In genomic region chr1:162444903-162445302, GRCh38 we compare ENCODE assay signal across 14 cellular contexts. TPM values are rescaled to one million over a fixed set of nuclear protein-coding genes. Genes with fewer than 3 reads are reported as not detected.
DNase-seq lines count a peak whose midpoint lies in the region; ATAC-seq and TF ChIP-seq lines count a peak whose summit lies in the region.
"Had no signal": no experiment of that assay in that cellular context is flagged by ENCODE, and none has a peak within 500 bp of the region (broad histone marks: within the 10 kb centered on the region; RNA-seq: fewer than 3 reads in every experiment).

No MANE protein-coding gene starts in this region.

- H3K4me1 Mint-ChIP-seq in dendritic cell treated with granulocyte-macrophage colony-stimulating factor and Interleukin-4, amounts not matched to agents 40 ng/mL and 50 ng/mL, for 4 days (ENCODE audit: low read depth), result peaks cover 18% of the 10 kb centered on the region

- no peak overlapping the region for H3K9ac ChIP-seq in SK-N-SH
- H3K9ac ChIP-seq: BLaER1 treated with 17β-estradiol and CSF1 and Interleukin-3, amounts not matched to agents 10 nM and 100 nM had no signal

- no peak overlapping the region for H3K4me3 Mint-ChIP-seq in dendritic cell treated with granulocyte-macrophage colony-stimulating factor and Interleukin-4, amounts not matched to agents 40 ng/mL and 50 ng/mL, for 4 days
- H3K4me3 Mint-ChIP-seq: CD4-positive, alpha-beta T cell; IgD-negative memory B cell had no signal

- CTCF ChIA-PET in SK-N-SH (lab: Yijun Ruan, JAX), result no interaction called here

- no peak for TF ChIP-seq CTCF in SK-N-SH (IDR thresholded peaks at IDR 0.05)

- intact Hi-C loops in dendritic cell treated with granulocyte-macrophage colony-stimulating factor and Interleukin-4, amounts not matched to agents 40 ng/mL and 50 ng/mL, for 4 days (cut with micrococcal nuclease), result no loop called here

- ATAC-seq in SK-N-SH treated with all-trans-retinoic acid at 6 μM for 48 hours (no peak), HG03175 (IDR thresholded peaks at IDR 0.05; ENCODE audit: unreplicated experiment) (no peak)

- no peaks in the 10 kb centered on the region for H3K79me2 ChIP-seq in SK-N-SH (ENCODE audit: insufficient read depth)

- H3F3A ChIP-seq in SK-N-SH (replicated peaks; ENCODE audit: insufficient read depth), result no peaks in the 10 kb centered on the region

- H3K9me3 Mint-ChIP-seq in dendritic cell treated with granulocyte-macrophage colony-stimulating factor and Interleukin-4, amounts not matched to agents 40 ng/mL and 50 ng/mL, for 4 days, result peaks cover 8% of the 10 kb centered on the region
- H3K9me3 Mint-ChIP-seq: CD4-positive, alpha-beta T cell; IgD-negative memory B cell had no signal

- in situ Hi-C loops in KBM-7 (cut with MboI; ENCODE audit: low pct_unique_long_range_greater_than_20kb, low sequenced_read_pairs), result no loop called here

- 0 out of 2 replicates have a peak overlapping the region, but pooled peaks have one; percentile 29 for H2AFZ ChIP-seq in SK-N-SH (ENCODE audit: low read depth)

- H3K4me2 ChIP-seq in SK-N-SH, result no peak overlapping the region

- H3K27me3 Mint-ChIP-seq in dendritic cell treated with granulocyte-macrophage colony-stimulating factor and Interleukin-4, amounts not matched to agents 40 ng/mL and 50 ng/mL, for 4 days, result peaks cover 23% of the 10 kb centered on the region

- no peaks in the 10 kb centered on the region for H3K9me3 ChIP-seq in SK-N-SH
- H3K9me3 ChIP-seq: BLaER1 treated with 17β-estradiol and CSF1 and Interleukin-3, amounts not matched to agents 10 nM and 100 nM had no signal

- no peak for TF ChIP-seq RAD21 in SK-N-SH (IDR thresholded peaks at IDR 0.05; ENCODE audit: low read length)

- DNase-seq in SK-N-SH (no peak), OCI-M1 (lab: John Stamatoyannopoulos, UW) (peak; percentile 58), KBM-7 (no peak), NOMO-1 treated with DMSO at 0.1 percent for 48 hours (lab: John Stamatoyannopoulos, UW; ENCODE audit: unreplicated experiment) (no peak)
- DNase-seq: ACHN; Calu3; CD4-positive, alpha-beta T cell; DMS 273 treated with DMSO at 0.1 percent for 48 hours; HCEC 1CT had no signal

- H4K20me1 ChIP-seq in SK-N-SH (ENCODE audit: insufficient read depth), result no peaks in the 10 kb centered on the region
- H4K20me1 ChIP-seq: BLaER1 treated with 17β-estradiol and CSF1 and Interleukin-3, amounts not matched to agents 10 nM and 100 nM had no signal

- no peaks in the 10 kb centered on the region for H3K9me2 ChIP-seq in SK-N-SH

- H3K27ac Mint-ChIP-seq in dendritic cell treated with granulocyte-macrophage colony-stimulating factor and Interleukin-4, amounts not matched to agents 40 ng/mL and 50 ng/mL, for 4 days, result peak overlapping the region; percentile 12
- H3K27ac Mint-ChIP-seq: CD4-positive, alpha-beta T cell; IgD-negative memory B cell had no signal

- no peak overlapping the region for H3K4me3 ChIP-seq in SK-N-SH (ENCODE audit: low read depth in 2 of 2, low read length in 1 of 2)
- H3K4me3 ChIP-seq: BLaER1 treated with 17β-estradiol and CSF1 and Interleukin-3, amounts not matched to agents 10 nM and 100 nM had no signal

- no peaks in the 10 kb centered on the region for H3K4me1 ChIP-seq in SK-N-SH (ENCODE audit: control insufficient read depth in 1 of 2, insufficient read depth in 2 of 2, low read depth in 1 of 2, low read length in 1 of 2)

- H3K36me3 ChIP-seq in SK-N-SH (replicated peaks in 1 of 2; ENCODE audit: control insufficient read depth in 1 of 2, insufficient read depth in 2 of 2, low read length in 1 of 2), result no peaks in the 10 kb centered on the region
- H3K36me3 ChIP-seq: BLaER1 treated with 17β-estradiol and CSF1 and Interleukin-3, amounts not matched to agents 10 nM and 100 nM had no signal

- H3K27me3 ChIP-seq in SK-N-SH (ENCODE audit: insufficient read depth), result peaks cover 6% of the 10 kb centered on the region; the same call in 1 of the 2 replicates
- H3K27me3 ChIP-seq: BLaER1 treated with 17β-estradiol and CSF1 and Interleukin-3, amounts not matched to agents 10 nM and 100 nM had no signal

- no peak for TF ChIP-seq EP300 in SK-N-SH (IDR thresholded peaks at IDR 0.05; ENCODE audit: borderline replicate concordance in 1 of 2, low read depth in 1 of 2, low read length in 1 of 2)

- POLR2A ChIA-PET in SK-N-SH (lab: Yijun Ruan, JAX), result no interaction called here

- no peaks in the 10 kb centered on the region for H3K36me3 Mint-ChIP-seq in dendritic cell treated with granulocyte-macrophage colony-stimulating factor and Interleukin-4, amounts not matched to agents 40 ng/mL and 50 ng/mL, for 4 days (ENCODE audit: low read depth)
- H3K36me3 Mint-ChIP-seq: IgD-negative memory B cell had no signal

- H3K27ac ChIP-seq in SK-N-SH (ENCODE audit: low read depth in 2 of 2, low read length in 1 of 2), result no peak overlapping the region
- H3K27ac ChIP-seq: BLaER1 treated with 17β-estradiol and CSF1 and Interleukin-3, amounts not matched to agents 10 nM and 100 nM had no signal

TF ChIP-seq in SK-N-SH, 30 proteins besides CTCF, POLR2A, EP300 and RAD21 (continues in another document):
- TF ChIP-seq NFIC (IDR thresholded peaks at IDR 0.05; ENCODE audit: borderline replicate concordance), result no peak
- no peak for TF ChIP-seq RXRA (IDR thresholded peaks at IDR 0.05; ENCODE audit: borderline replicate concordance, low read depth)
- TF ChIP-seq MEF2A (IDR thresholded peaks at IDR 0.05; ENCODE audit: borderline replicate concordance, low read depth), result no peak
- no peak for TF ChIP-seq USF2 (IDR thresholded peaks at IDR 0.05; ENCODE audit: borderline replicate concordance, low read depth, low read length)
- no peak for TF ChIP-seq GATA2 (CRISPR knock-in tag; IDR thresholded peaks at IDR 0.05)
- no peak for TF ChIP-seq SMC3 (IDR thresholded peaks at IDR 0.05; ENCODE audit: low read depth, low read length)
- no peak for TF ChIP-seq FOXM1 (IDR thresholded peaks at IDR 0.05; ENCODE audit: low read depth)
- no peak for TF ChIP-seq ZBTB33 (IDR thresholded peaks at IDR 0.05; ENCODE audit: borderline replicate concordance, low read depth)

TF ChIP-seq in SK-N-SH treated with all-trans-retinoic acid at 6 μM for 48 hours, 23 proteins besides CTCF, POLR2A, EP300 and RAD21:
- TF ChIP-seq ZC3H10 (CRISPR knock-in tag; IDR thresholded peaks at IDR 0.05) (no peak), ARNTL (CRISPR knock-in tag; IDR thresholded peaks at IDR 0.05; ENCODE audit: borderline replicate concordance, low read depth) (no peak), ZNF70 (CRISPR knock-in tag; IDR thresholded peaks at IDR 0.05) (no peak), CSDC2 (CRISPR knock-in tag; IDR thresholded peaks at IDR 0.05) (no peak), OSR1 (CRISPR knock-in tag; IDR thresholded peaks at IDR 0.05) (no peak), GLIS3 (CRISPR knock-in tag; IDR thresholded peaks at IDR 0.05) (no peak), ISL1 (CRISPR knock-in tag; IDR thresholded peaks at IDR 0.05) (no peak), PPARA (CRISPR knock-in tag; IDR thresholded peaks at IDR 0.05; ENCODE audit: borderline replicate concordance) (no peak), BACH2 (CRISPR knock-in tag; IDR thresholded peaks at IDR 0.05; ENCODE audit: borderline replicate concordance) (no peak), ZNF8 (CRISPR knock-in tag; IDR thresholded peaks at IDR 0.05) (no peak), ZFP30 (CRISPR knock-in tag; IDR thresholded peaks at IDR 0.05) (no peak), SNAI2 (CRISPR knock-in tag; IDR thresholded peaks at IDR 0.05) (no peak), POU6F1 (CRISPR knock-in tag; IDR thresholded peaks at IDR 0.05; ENCODE audit: borderline replicate concordance, low read depth) (no peak), TSHZ2 (CRISPR knock-in tag; IDR thresholded peaks at IDR 0.05) (no peak), ZFP3 (CRISPR knock-in tag; IDR thresholded peaks at IDR 0.05) (no peak)

RNA-seq across cellular contexts. Expression of gene SH2D1B, which starts 33.0 kb away (rescaled TPM):
- polyA plus RNA-seq in SK-N-SH (2012; rRNA removed), result not detected in 2 replicates
- not detected in 2 replicates for polyA plus RNA-seq in SK-N-SH (2012; cell fraction: cytosol; rRNA removed)
- polyA plus RNA-seq in SK-N-SH (2012; cell fraction: nucleus; rRNA removed), result not detected in 2 replicates

RNA-seq across cellular contexts. Expression of gene UHMK1, which starts 52.7 kb away (rescaled TPM):
- polyA plus RNA-seq in SK-N-SH (2012; rRNA removed), result 7.4 and 12.3 TPM in 2 replicates
- polyA plus RNA-seq in SK-N-SH (2012; cell fraction: cytosol; rRNA removed), result 16.0 and 18.1 TPM in 2 replicates
- polyA plus RNA-seq in SK-N-SH (2012; cell fraction: nucleus; rRNA removed), result 4.2 and 9.7 TPM in 2 replicates
